In the genomic region with DNA sequence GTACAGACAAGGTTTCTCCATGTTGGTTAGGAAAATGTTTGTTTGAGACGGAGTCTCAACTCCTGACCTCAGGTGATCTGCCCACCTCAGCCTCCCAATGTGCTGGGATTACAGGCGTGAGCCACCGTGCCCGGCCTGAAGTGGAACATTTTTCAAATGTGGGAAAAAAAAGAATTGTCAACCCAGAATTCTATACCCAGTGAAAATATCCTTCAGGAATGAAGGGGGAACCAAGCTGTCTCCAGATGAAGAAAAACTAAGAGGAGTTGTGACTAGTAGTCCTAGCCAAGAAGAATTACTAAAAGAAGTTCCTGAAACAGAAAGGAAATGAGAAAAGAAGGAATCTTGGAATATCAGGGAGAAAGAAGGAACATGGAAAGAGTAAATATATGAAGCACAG, we compare ENCODE assay signal across 1 cellular context.
TF ChIP-seq lines count a peak whose summit lies in the region.

No MANE protein-coding gene starts in this region.

TF ChIP-seq in HEK293, 187 proteins besides CTCF, POLR2A, EP300 and RAD21 (continued from another document):
- TF ChIP-seq, protein P1, sequence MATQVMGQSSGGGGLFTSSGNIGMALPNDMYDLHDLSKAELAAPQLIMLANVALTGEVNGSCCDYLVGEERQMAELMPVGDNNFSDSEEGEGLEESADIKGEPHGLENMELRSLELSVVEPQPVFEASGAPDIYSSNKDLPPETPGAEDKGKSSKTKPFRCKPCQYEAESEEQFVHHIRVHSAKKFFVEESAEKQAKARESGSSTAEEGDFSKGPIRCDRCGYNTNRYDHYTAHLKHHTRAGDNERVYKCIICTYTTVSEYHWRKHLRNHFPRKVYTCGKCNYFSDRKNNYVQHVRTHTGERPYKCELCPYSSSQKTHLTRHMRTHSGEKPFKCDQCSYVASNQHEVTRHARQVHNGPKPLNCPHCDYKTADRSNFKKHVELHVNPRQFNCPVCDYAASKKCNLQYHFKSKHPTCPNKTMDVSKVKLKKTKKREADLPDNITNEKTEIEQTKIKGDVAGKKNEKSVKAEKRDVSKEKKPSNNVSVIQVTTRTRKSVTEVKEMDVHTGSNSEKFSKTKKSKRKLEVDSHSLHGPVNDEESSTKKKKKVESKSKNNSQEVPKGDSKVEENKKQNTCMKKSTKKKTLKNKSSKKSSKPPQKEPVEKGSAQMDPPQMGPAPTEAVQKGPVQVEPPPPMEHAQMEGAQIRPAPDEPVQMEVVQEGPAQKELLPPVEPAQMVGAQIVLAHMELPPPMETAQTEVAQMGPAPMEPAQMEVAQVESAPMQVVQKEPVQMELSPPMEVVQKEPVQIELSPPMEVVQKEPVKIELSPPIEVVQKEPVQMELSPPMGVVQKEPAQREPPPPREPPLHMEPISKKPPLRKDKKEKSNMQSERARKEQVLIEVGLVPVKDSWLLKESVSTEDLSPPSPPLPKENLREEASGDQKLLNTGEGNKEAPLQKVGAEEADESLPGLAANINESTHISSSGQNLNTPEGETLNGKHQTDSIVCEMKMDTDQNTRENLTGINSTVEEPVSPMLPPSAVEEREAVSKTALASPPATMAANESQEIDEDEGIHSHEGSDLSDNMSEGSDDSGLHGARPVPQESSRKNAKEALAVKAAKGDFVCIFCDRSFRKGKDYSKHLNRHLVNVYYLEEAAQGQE (tag by site-specific recombination; IDR thresholded peaks at IDR 0.05) = no peak
- TF ChIP-seq ZNF473 (tag by site-specific recombination; IDR thresholded peaks at IDR 0.05) = no peak
- no peak for TF ChIP-seq ZNF585B (tag by site-specific recombination; IDR thresholded peaks at IDR 0.05)
- TF ChIP-seq SETDB1 (IDR thresholded peaks at IDR 0.05; ENCODE audit: insufficient read length, low read length) = peak; percentile 50
- TF ChIP-seq ZNF701 (tag by site-specific recombination; IDR thresholded peaks at IDR 0.05) = no peak
